In the genomic region with DNA sequence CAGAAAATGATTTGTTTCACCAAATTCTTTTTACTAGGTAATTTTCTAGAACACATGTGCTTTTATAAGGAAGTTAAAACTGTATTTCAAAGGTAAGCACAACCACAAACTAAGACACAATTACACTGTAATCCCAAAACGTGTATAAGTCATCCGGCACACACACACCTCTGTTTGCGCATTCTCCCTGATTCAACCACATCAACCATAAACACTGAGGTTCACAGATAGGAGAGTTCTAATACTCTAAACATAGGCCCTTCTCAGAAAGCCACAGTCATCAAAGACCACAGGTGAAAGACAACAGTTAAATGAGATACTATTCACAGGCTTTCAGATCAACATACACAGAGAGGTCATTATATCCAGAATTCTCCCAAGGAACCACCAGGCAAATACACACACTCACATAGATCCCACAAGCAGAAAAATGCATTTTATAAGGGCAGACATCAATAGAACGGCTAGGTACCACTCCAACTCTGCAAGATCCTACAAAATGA, we compare ENCODE assay signal across 17 cellular contexts. TPM values are rescaled to one million over a fixed set of nuclear protein-coding genes. Genes with fewer than 3 reads are reported as not detected.
A peak's percentile ranks its signal among the peaks of the same experiment; 100 is the strongest.
DNase-seq lines count a peak whose midpoint lies in the region; ATAC-seq and TF ChIP-seq lines count a peak whose summit lies in the region.
"Had no signal": no experiment of that assay in that cellular context is flagged by ENCODE, and none has a peak within 500 bp of the region (broad histone marks: within the 10 kb centered on the region; RNA-seq: fewer than 3 reads in every experiment).

No MANE protein-coding gene starts in this region.

- intact Hi-C loops in activated CD4-positive, alpha-beta T cell treated with anti-CD3 and anti-CD28 coated beads, Interleukin-2, amount 10 ng/mL, durations not matched to agents 24 days and 14 days (cut with micrococcal nuclease): no loop called here

- H3K27me3 ChIP-seq in Loucy (ENCODE audit: insufficient read depth, low read length, poor library complexity, severe bottlenecking): no peaks in the 10 kb centered on the region
- H3K27me3 ChIP-seq: brain microvascular endothelial cell, thyroid gland had no signal

- no peaks in the 10 kb centered on the region for H3K27me3 Mint-ChIP-seq in activated CD4-positive, alpha-beta T cell treated with anti-CD3 and anti-CD28 coated beads, Interleukin-2, amount 10 ng/mL, durations not matched to agents 24 days and 14 days
- H3K27me3 Mint-ChIP-seq in glutamatergic neuron (ENCODE audit: unreplicated experiment): no peaks in the 10 kb centered on the region
- H3K27me3 Mint-ChIP-seq: activated CD4-positive, alpha-beta memory T cell treated with anti-CD3 and anti-CD28 coated beads, Interleukin-2, amount 10 ng/mL, durations not matched to agents 7 days and 5 days had no signal

- peaks cover 36% of the 10 kb centered on the region for H3K79me2 ChIP-seq in Loucy (ENCODE audit: insufficient read depth, low read length)

- peak; percentile 52 for DNase-seq in activated CD4-positive, alpha-beta T cell treated with anti-CD3 and anti-CD28 coated beads, Interleukin-2, amount 10 ng/mL, durations not matched to agents 24 days and 14 days
- DNase-seq in activated CD4-positive, alpha-beta T cell treated with anti-CD3 and anti-CD28 coated beads, Interleukin-2, amount 50 U/mL, for 4 hours: no peak
- DNase-seq in glutamatergic neuron (no peak), NCI-H526 treated with DMSO at 0.1 percent for 48 hours (lab: John Stamatoyannopoulos, UW) (no peak), NCI-H1417 treated with DMSO at 0.1 percent for 48 hours (lab: John Stamatoyannopoulos, UW) (no peak)
- no peak for DNase-seq in stimulated activated effector memory CD8-positive, alpha-beta T cell treated with anti-CD3 and anti-CD28 coated beads, Interleukin-12 subunit alpha, Interleukin-12 subunit beta, amount 100 ng/mL, for 72 hours (ENCODE audit: low spot score in 2 of 2)
- DNase-seq: activated CD4-positive, alpha-beta memory T cell treated with anti-CD3 and anti-CD28 coated beads, Interleukin-2, amount 10 ng/mL, durations not matched to agents 7 days and 5 days; brain microvascular endothelial cell; GM23248; NCI-H187 treated with DMSO at 0.1 percent for 48 hours; NCI-H524 treated with DMSO at 0.1 percent for 48 hours; stimulated activated CD4-positive, alpha-beta T cell treated with anti-CD3 and anti-CD28 coated beads, Interleukin-1b, Interleukin-23, amount 100 ng/mL, for 48 hours; thyroid gland had no signal

- H3K4me3 ChIP-seq in Loucy (ENCODE audit: low read length, poor library complexity, severe bottlenecking): peak overlapping the region; percentile 83
- H3K4me3 ChIP-seq: GM12878, GM23248, thyroid gland had no signal

- H3K4me3 Mint-ChIP-seq in activated CD4-positive, alpha-beta T cell treated with anti-CD3 and anti-CD28 coated beads, Interleukin-2, amount 10 ng/mL, durations not matched to agents 24 days and 14 days: no peak overlapping the region
- H3K4me3 Mint-ChIP-seq in glutamatergic neuron (ENCODE audit: unreplicated experiment): peak overlapping the region; percentile 40
- no peak overlapping the region for H3K4me3 Mint-ChIP-seq in stimulated activated effector memory CD8-positive, alpha-beta T cell treated with anti-CD3 and anti-CD28 coated beads, Interleukin-12 subunit alpha, Interleukin-12 subunit beta, amount 100 ng/mL, for 72 hours
- H3K4me3 Mint-ChIP-seq: activated CD4-positive, alpha-beta memory T cell treated with anti-CD3 and anti-CD28 coated beads, Interleukin-2, amount 10 ng/mL, durations not matched to agents 7 days and 5 days had no signal

- no peak overlapping the region for H3K9ac ChIP-seq in Loucy (ENCODE audit: low read depth, low read length, poor library complexity, severe bottlenecking)
- H3K9ac ChIP-seq: GM23248 had no signal

- no peak overlapping the region for H2AFZ ChIP-seq in Loucy (ENCODE audit: low read length)
- H2AFZ ChIP-seq: GM23248 had no signal

- H3F3A ChIP-seq in Loucy (ENCODE audit: low read depth): no peaks in the 10 kb centered on the region

- H4K20me1 ChIP-seq in Loucy (ENCODE audit: insufficient read depth, low read length, poor library complexity, severe bottlenecking): peaks cover 23% of the 10 kb centered on the region

- H3K27ac Mint-ChIP-seq in activated CD4-positive, alpha-beta T cell treated with anti-CD3 and anti-CD28 coated beads, Interleukin-2, amount 10 ng/mL, durations not matched to agents 24 days and 14 days: no peak overlapping the region
- no peak overlapping the region for H3K27ac Mint-ChIP-seq in glutamatergic neuron (ENCODE audit: unreplicated experiment)
- H3K27ac Mint-ChIP-seq in stimulated activated effector memory CD8-positive, alpha-beta T cell treated with anti-CD3 and anti-CD28 coated beads, Interleukin-12 subunit alpha, Interleukin-12 subunit beta, amount 100 ng/mL, for 72 hours: peak overlapping the region; percentile 7
- H3K27ac Mint-ChIP-seq: activated CD4-positive, alpha-beta memory T cell treated with anti-CD3 and anti-CD28 coated beads, Interleukin-2, amount 10 ng/mL, durations not matched to agents 7 days and 5 days; activated T-helper 2 cell treated with anti-CD3 and anti-CD28 coated beads, Interferon-gamma antibody, Interleukin-2, Interleukin-4, amounts not matched to agents 10 μg/mL and 5 μg/mL and 100 μg/mL, durations not matched to agents 14 hours and 24 hours and 36 hours had no signal

- TF ChIP-seq CTCF in Loucy (conservative IDR thresholded peaks at IDR 0.05; ENCODE audit: low read length) (no peak), glutamatergic neuron (IDR thresholded peaks at IDR 0.05; ENCODE audit: partially characterized antibody, unreplicated experiment) (no peak)

- no peaks in the 10 kb centered on the region for H3K9me2 ChIP-seq in Loucy (replicated peaks; ENCODE audit: low read depth, low read length)

- peak; percentile 17 for ATAC-seq in stimulated activated effector memory CD8-positive, alpha-beta T cell treated with anti-CD3 and anti-CD28 coated beads, Interleukin-12 subunit alpha, Interleukin-12 subunit beta, amount 100 ng/mL, for 72 hours
- ATAC-seq in HG02870 (IDR thresholded peaks at IDR 0.05; ENCODE audit: unreplicated experiment): no peak
- ATAC-seq: GM12878 had no signal

- no peaks in the 10 kb centered on the region for H3K36me3 ChIP-seq in Loucy (ENCODE audit: insufficient read depth, low read length)
- H3K36me3 ChIP-seq: brain microvascular endothelial cell, thyroid gland had no signal

- H3K9me3 Mint-ChIP-seq in activated CD4-positive, alpha-beta T cell treated with anti-CD3 and anti-CD28 coated beads, Interleukin-2, amount 10 ng/mL, durations not matched to agents 24 days and 14 days: no peaks in the 10 kb centered on the region
- peaks cover 3% of the 10 kb centered on the region for H3K9me3 Mint-ChIP-seq in glutamatergic neuron (ENCODE audit: unreplicated experiment)
- H3K9me3 Mint-ChIP-seq in stimulated activated effector memory CD8-positive, alpha-beta T cell treated with anti-CD3 and anti-CD28 coated beads, Interleukin-12 subunit alpha, Interleukin-12 subunit beta, amount 100 ng/mL, for 72 hours: no peaks in the 10 kb centered on the region
- H3K9me3 Mint-ChIP-seq: activated CD4-positive, alpha-beta memory T cell treated with anti-CD3 and anti-CD28 coated beads, Interleukin-2, amount 10 ng/mL, durations not matched to agents 7 days and 5 days; activated T-helper 2 cell treated with anti-CD3 and anti-CD28 coated beads, Interferon-gamma antibody, Interleukin-2, Interleukin-4, amounts not matched to agents 10 μg/mL and 5 μg/mL and 100 μg/mL, durations not matched to agents 14 hours and 24 hours and 36 hours had no signal

- H3K4me1 Mint-ChIP-seq in activated CD4-positive, alpha-beta T cell treated with anti-CD3 and anti-CD28 coated beads, Interleukin-2, amount 10 ng/mL, durations not matched to agents 24 days and 14 days: peaks cover 38% of the 10 kb centered on the region
- peaks cover 17% of the 10 kb centered on the region for H3K4me1 Mint-ChIP-seq in glutamatergic neuron (ENCODE audit: low read depth, unreplicated experiment)
- H3K4me1 Mint-ChIP-seq in stimulated activated effector memory CD8-positive, alpha-beta T cell treated with anti-CD3 and anti-CD28 coated beads, Interleukin-12 subunit alpha, Interleukin-12 subunit beta, amount 100 ng/mL, for 72 hours: peaks cover 46% of the 10 kb centered on the region

- peaks cover 53% of the 10 kb centered on the region for H3K4me1 ChIP-seq in Loucy (ENCODE audit: insufficient read depth, low read length, poor library complexity, severe bottlenecking)

- H3K36me3 Mint-ChIP-seq in activated CD4-positive, alpha-beta T cell treated with anti-CD3 and anti-CD28 coated beads, Interleukin-2, amount 10 ng/mL, durations not matched to agents 24 days and 14 days (ENCODE audit: low read depth): peaks cover 2% of the 10 kb centered on the region
- H3K36me3 Mint-ChIP-seq in glutamatergic neuron (ENCODE audit: unreplicated experiment): no peaks in the 10 kb centered on the region
- H3K36me3 Mint-ChIP-seq in stimulated activated effector memory CD8-positive, alpha-beta T cell treated with anti-CD3 and anti-CD28 coated beads, Interleukin-12 subunit alpha, Interleukin-12 subunit beta, amount 100 ng/mL, for 72 hours: no peaks in the 10 kb centered on the region

- peak overlapping the region; percentile 95 for H3K4me2 ChIP-seq in Loucy (ENCODE audit: low read depth, low read length, poor library complexity, severe bottlenecking)

- no peaks in the 10 kb centered on the region for H3K9me3 ChIP-seq in Loucy (ENCODE audit: insufficient read depth, low read depth, low read length)
- H3K9me3 ChIP-seq: thyroid gland had no signal

RNA-seq across cellular contexts. Expression of gene CILK1, which starts 3.2 kb away (rescaled TPM):
- total RNA-seq in activated CD4-positive, alpha-beta T cell treated with anti-CD3 and anti-CD28 coated beads, Interleukin-2, amount 10 ng/mL, durations not matched to agents 24 days and 14 days: 10.2 TPM in 2 replicates
- total RNA-seq in glutamatergic neuron (ENCODE audit: unreplicated experiment): 31.7 TPM

RNA-seq across cellular contexts. Expression of gene FBXO9, which starts 6.8 kb away (rescaled TPM):
- 65.2 and 67.1 TPM in 2 replicates for total RNA-seq in activated CD4-positive, alpha-beta T cell treated with anti-CD3 and anti-CD28 coated beads, Interleukin-2, amount 10 ng/mL, durations not matched to agents 24 days and 14 days
- 49.1 TPM for total RNA-seq in glutamatergic neuron (ENCODE audit: unreplicated experiment)
